1 cellular context compared by ENCODE assay signal in genomic region chr20:36045373-36045714, GRCh38.
TF ChIP-seq lines count a peak whose summit lies in the region.

No MANE protein-coding gene starts in this region.

TF ChIP-seq in HCT116, 20 proteins besides CTCF, POLR2A, EP300 and RAD21 (continued from another document):
- no peak for TF ChIP-seq REST (IDR thresholded peaks at IDR 0.05; ENCODE audit: low read depth)
TF ChIP-seq in HCT116: peak in this region for 0.
